Comparison of ENCODE assay signal across 1 cellular context in genomic region chr1:27049607-27050006, GRCh38.
TF ChIP-seq lines count a peak whose summit lies in the region.

No MANE protein-coding gene starts in this region.

TF ChIP-seq in H1, 55 proteins besides CTCF, POLR2A, EP300 and RAD21 (continued from another document):
- no peak for TF ChIP-seq CBX5 (IDR thresholded peaks at IDR 0.05; ENCODE audit: low read depth, low read length)
- TF ChIP-seq CTBP2 (IDR thresholded peaks at IDR 0.05; ENCODE audit: borderline replicate concordance, insufficient read depth, insufficient read length, low read length) = no peak
- TF ChIP-seq POLR2AphosphoS5 (IDR thresholded peaks at IDR 0.05; ENCODE audit: low read depth, low read length) = no peak
- peak; percentile 83 for TF ChIP-seq TBP (IDR thresholded peaks at IDR 0.05; ENCODE audit: low read depth, low read length)
- TF ChIP-seq E2F6 (IDR thresholded peaks at IDR 0.05) = peak; percentile 78
- no peak for TF ChIP-seq NRF1 (IDR thresholded peaks at IDR 0.05; ENCODE audit: low read depth, low read length)
- TF ChIP-seq TAF1 (IDR thresholded peaks at IDR 0.05; ENCODE audit: low read depth, low read length) = no peak
- peak; percentile 90 for TF ChIP-seq YY1 (IDR thresholded peaks at IDR 0.05; ENCODE audit: low read depth, low read length)
- no peak for TF ChIP-seq HDAC2 (IDR thresholded peaks at IDR 0.05; ENCODE audit: borderline replicate concordance in 1 of 2, low read depth in 2 of 2, low read length in 2 of 2)
- TF ChIP-seq MAX (IDR thresholded peaks at IDR 0.05) = peak; percentile 94
- TF ChIP-seq SIX5 (IDR thresholded peaks at IDR 0.05; ENCODE audit: low read depth, low read length) = no peak
- no peak for TF ChIP-seq RFX5 (IDR thresholded peaks at IDR 0.05; ENCODE audit: borderline replicate concordance, low read depth, low read length)
- TF ChIP-seq TEAD4 (IDR thresholded peaks at IDR 0.05; ENCODE audit: low read depth, low read length) = no peak
- TF ChIP-seq RBBP5 (IDR thresholded peaks at IDR 0.05; ENCODE audit: borderline replicate concordance, low read depth, low read length) = no peak
- no peak for TF ChIP-seq SP1 (IDR thresholded peaks at IDR 0.05; ENCODE audit: low read depth, low read length)
- no peak for TF ChIP-seq BRCA1 (IDR thresholded peaks at IDR 0.05; ENCODE audit: low read depth, low read length)
- TF ChIP-seq BCL11A (IDR thresholded peaks at IDR 0.05; ENCODE audit: low read depth in 2 of 2, low read length in 2 of 2) = no peak
- no peak for TF ChIP-seq KDM1A (IDR thresholded peaks at IDR 0.05; ENCODE audit: borderline replicate concordance, low read length)
- no peak for TF ChIP-seq SUZ12 (IDR thresholded peaks at IDR 0.05; ENCODE audit: low read length)
- no peak for TF ChIP-seq FOSL1 (IDR thresholded peaks at IDR 0.05; ENCODE audit: insufficient read depth, low read depth, low read length)
- TF ChIP-seq PHF8 (conservative IDR thresholded peaks at IDR 0.05; ENCODE audit: low read depth, low read length) = no peak
- no peak for TF ChIP-seq USF2 (IDR thresholded peaks at IDR 0.05; ENCODE audit: low read length)
- TF ChIP-seq KDM4A (IDR thresholded peaks at IDR 0.05; ENCODE audit: low read depth, low read length, severe bottlenecking) = no peak
- no peak for TF ChIP-seq HDAC6 (IDR thresholded peaks at IDR 0.05; ENCODE audit: low read depth, low read length)
- TF ChIP-seq SP2 (IDR thresholded peaks at IDR 0.05; ENCODE audit: low read length) = no peak
- TF ChIP-seq NANOG (IDR thresholded peaks at IDR 0.05; ENCODE audit: insufficient read depth, low read depth, low read length, poor library complexity, severe bottlenecking) = no peak
